ENCODE assay signal across 26 cellular contexts in genomic region chr19:51129716-51130115, GRCh38. TPM values are rescaled to one million over a fixed set of nuclear protein-coding genes. Genes with fewer than 3 reads are reported as not detected.
A peak's percentile ranks its signal among the peaks of the same experiment; 100 is the strongest.
DNase-seq lines count a peak whose midpoint lies in the region; ATAC-seq and TF ChIP-seq lines count a peak whose summit lies in the region.
"Had no signal": no experiment of that assay in that cellular context is flagged by ENCODE, and none has a peak within 500 bp of the region (broad histone marks: within the 10 kb centered on the region; RNA-seq: fewer than 3 reads in every experiment).

No MANE protein-coding gene starts in this region.

- H3K27ac Mint-ChIP-seq in activated CD4-positive, alpha-beta T cell treated with anti-CD3 and anti-CD28 coated beads for 36 hours = peak overlapping the region; percentile 51
- H3K27ac Mint-ChIP-seq in CD14-positive monocyte = peak overlapping the region; percentile 77 to 100 (median 99)
- peak overlapping the region; percentile 97 for H3K27ac Mint-ChIP-seq in dendritic cell treated with granulocyte-macrophage colony-stimulating factor and Interleukin-4, amounts not matched to agents 40 ng/mL and 50 ng/mL, for 4 days
- H3K27ac Mint-ChIP-seq: brain had no signal

- peaks cover 59% of the 10 kb centered on the region for H3K4me1 Mint-ChIP-seq in activated CD4-positive, alpha-beta T cell treated with anti-CD3 and anti-CD28 coated beads for 36 hours
- H3K4me1 Mint-ChIP-seq in CD14-positive monocyte = peaks cover 74% of the 10 kb centered on the region
- H3K4me1 Mint-ChIP-seq in dendritic cell treated with granulocyte-macrophage colony-stimulating factor and Interleukin-4, amounts not matched to agents 40 ng/mL and 50 ng/mL, for 4 days (ENCODE audit: low read depth) = peaks cover 85% of the 10 kb centered on the region
- H3K4me1 Mint-ChIP-seq: brain had no signal

- no peaks in the 10 kb centered on the region for H3K9me3 Mint-ChIP-seq in activated CD4-positive, alpha-beta T cell treated with anti-CD3 and anti-CD28 coated beads for 36 hours (ENCODE audit: low read depth)
- H3K9me3 Mint-ChIP-seq in CD14-positive monocyte = peaks cover 0 to 2% (median 0%) of the 10 kb centered on the region in 7 donors
- no peaks in the 10 kb centered on the region for H3K9me3 Mint-ChIP-seq in dendritic cell treated with granulocyte-macrophage colony-stimulating factor and Interleukin-4, amounts not matched to agents 40 ng/mL and 50 ng/mL, for 4 days
- H3K9me3 Mint-ChIP-seq: brain had no signal

- no peaks in the 10 kb centered on the region for H3K9me3 ChIP-seq in neutrophil
- H3K9me3 ChIP-seq: Caco-2, esophagus squamous epithelium, gastrocnemius medialis, prostate gland had no signal

- peaks cover 50% of the 10 kb centered on the region for H3K36me3 ChIP-seq in neutrophil
- H3K36me3 ChIP-seq: esophagus squamous epithelium, gastrocnemius medialis, prostate gland had no signal

- H3K27me3 ChIP-seq in neutrophil = no peaks in the 10 kb centered on the region
- H3K27me3 ChIP-seq: gastrocnemius medialis had no signal

- H3K36me3 Mint-ChIP-seq in activated CD4-positive, alpha-beta T cell treated with anti-CD3 and anti-CD28 coated beads for 36 hours (ENCODE audit: low read depth) = no peaks in the 10 kb centered on the region
- H3K36me3 Mint-ChIP-seq in CD14-positive monocyte = peaks cover 50 to 69% of the 10 kb centered on the region in 2 donors
- H3K36me3 Mint-ChIP-seq in dendritic cell treated with granulocyte-macrophage colony-stimulating factor and Interleukin-4, amounts not matched to agents 40 ng/mL and 50 ng/mL, for 4 days (ENCODE audit: low read depth) = peaks cover 69% of the 10 kb centered on the region
- H3K36me3 Mint-ChIP-seq: brain had no signal

- no peak overlapping the region for H3K4me3 Mint-ChIP-seq in activated CD4-positive, alpha-beta T cell treated with anti-CD3 and anti-CD28 coated beads for 36 hours
- H3K4me3 Mint-ChIP-seq in CD14-positive monocyte = no peak overlapping the region
- H3K4me3 Mint-ChIP-seq in dendritic cell treated with granulocyte-macrophage colony-stimulating factor and Interleukin-4, amounts not matched to agents 40 ng/mL and 50 ng/mL, for 4 days = peak overlapping the region; percentile 50
- H3K4me3 Mint-ChIP-seq: brain had no signal

- H3K4me1 ChIP-seq in neutrophil (ENCODE audit: control insufficient read depth in 1 of 2, insufficient read depth in 1 of 2, low read depth in 1 of 2, low read length in 1 of 2) = peaks cover 95 to 97% of the 10 kb centered on the region in 2 experiments
- H3K4me1 ChIP-seq: gastrocnemius medialis, prostate gland had no signal

- POLR2A ChIA-PET in activated CD4-positive, alpha-beta T cell treated with anti-CD3 and anti-CD28 coated beads for 36 hours (lab: Charles Lee) = interaction anchor here (0.6 kb wide), 1 partner anchor 17 kb away, joined by 3 read pairs; no protein-coding TSS in a partner anchor

- H3K27ac ChIP-seq in neutrophil = peak overlapping the region; percentile 98
- H3K27ac ChIP-seq: 22Rv1, esophagus squamous epithelium, gastrocnemius medialis, KMS-11, prostate gland, RWPE1 had no signal

- no peak overlapping the region for H3K4me3 ChIP-seq in neutrophil (ENCODE audit: low read depth in 1 of 2, low read length in 1 of 2)
- H3K4me3 ChIP-seq: esophagus squamous epithelium, gastrocnemius medialis, prostate gland had no signal

- no peak for TF ChIP-seq CTCF in CD14-positive monocyte (IDR thresholded peaks at IDR 0.05)
- TF ChIP-seq CTCF in neutrophil (IDR thresholded peaks at IDR 0.05) = no peak

- no peaks in the 10 kb centered on the region for H3K27me3 Mint-ChIP-seq in activated CD4-positive, alpha-beta T cell treated with anti-CD3 and anti-CD28 coated beads for 36 hours
- peaks cover 0 to 1% (median 0%) of the 10 kb centered on the region in 3 donors for H3K27me3 Mint-ChIP-seq in CD14-positive monocyte (ENCODE audit: low read depth in 3 of 3)
- no peaks in the 10 kb centered on the region for H3K27me3 Mint-ChIP-seq in dendritic cell treated with granulocyte-macrophage colony-stimulating factor and Interleukin-4, amounts not matched to agents 40 ng/mL and 50 ng/mL, for 4 days

- no peak for ATAC-seq in activated CD4-positive, alpha-beta T cell treated with anti-CD3 and anti-CD28 coated beads for 36 hours
- ATAC-seq: gastrocnemius medialis had no signal

- no peak for DNase-seq in activated CD4-positive, alpha-beta T cell treated with anti-CD3 and anti-CD28 coated beads for 36 hours
- DNase-seq in activated CD4-positive, alpha-beta T cell treated with anti-CD3 and anti-CD28 coated beads, Interleukin-2, amount 50 U/mL, for 1 hour = no peak
- peak; percentile 33 for DNase-seq in CD14-positive monocyte (ENCODE audit: low spot score)
- no peak for DNase-seq in SHP77 treated with DMSO at 0.1 percent for 48 hours (lab: John Stamatoyannopoulos, UW)
- no peak for DNase-seq in stimulated activated naive CD4-positive, alpha-beta T cell treated with Interleukin-2 at 50 U/mL for 16 hours (lab: John Stamatoyannopoulos, UW)
- DNase-seq in Kasumi-1 (lab: John Stamatoyannopoulos, UW) = no peak
- DNase-seq: activated T-cell treated with anti-CD3 and anti-CD28 coated beads, Interleukin-2, amount 50 U/mL, for 1 hour; Caco-2; esophagus squamous epithelium; gastrocnemius medialis; mesendoderm; NCI-H1092; NCI-H187 treated with DMSO at 0.1 percent for 48 hours; NCI-H2227 treated with DMSO at 0.1 percent for 48 hours; NCI-H774; stimulated activated CD4-positive, alpha-beta T cell treated with anti-CD3 and anti-CD28 coated beads, Interleukin-1b, Interleukin-23, amount 100 ng/mL, for 48 hours had no signal

- intact Hi-C loops in activated CD4-positive, alpha-beta T cell treated with anti-CD3 and anti-CD28 coated beads for 36 hours (cut with DNase I, micrococcal nuclease) = loop anchor here in 1 of 2 experiments (2.0 kb wide), 1 partner anchor 15 kb away; no protein-coding TSS in a partner anchor
- intact Hi-C loops in CD14-positive monocyte (cut with micrococcal nuclease) = no loop called here
- intact Hi-C loops in dendritic cell treated with granulocyte-macrophage colony-stimulating factor and Interleukin-4, amounts not matched to agents 40 ng/mL and 50 ng/mL, for 4 days (cut with micrococcal nuclease) = no loop called here

- CTCF ChIA-PET in activated CD4-positive, alpha-beta T cell treated with anti-CD3 and anti-CD28 coated beads for 36 hours (lab: Charles Lee) = interaction anchor here (0.6 to 1.2 kb wide), 2 partner anchors 9 to 343 kb away, joined by 3 to 4 read pairs; no protein-coding TSS in a partner anchor

RNA-seq across cellular contexts. Expression of gene SIGLEC9, which starts 5.0 kb away (rescaled TPM):
- total RNA-seq in activated CD4-positive, alpha-beta T cell treated with anti-CD3 and anti-CD28 coated beads for 36 hours = under 1 TPM; 0.37 to 0.49 TPM
- polyA plus RNA-seq in CD14-positive monocyte = 100 to 1,000 TPM in 1 of 2 donors, 10 to 100 TPM in 1; 87.5 to 133 TPM
- total RNA-seq: Caco-2 had no signal
- polyA plus RNA-seq: neural cell had no signal

RNA-seq across cellular contexts. Expression of gene SIGLEC7, which starts 12.4 kb away (rescaled TPM):
- not detected for total RNA-seq in activated CD4-positive, alpha-beta T cell treated with anti-CD3 and anti-CD28 coated beads for 36 hours
- 10 to 100 TPM; 71.8 to 93.3 TPM for polyA plus RNA-seq in CD14-positive monocyte
- total RNA-seq: Caco-2, HT1080, prostate gland had no signal
- polyA plus RNA-seq: neural cell had no signal

RNA-seq across cellular contexts. Expression of gene CTU1, which starts 21.5 kb away (rescaled TPM):
- 1 to 10 TPM; 7.2 to 9.1 TPM for total RNA-seq in activated CD4-positive, alpha-beta T cell treated with anti-CD3 and anti-CD28 coated beads for 36 hours
- polyA plus RNA-seq in CD14-positive monocyte = 1 to 10 TPM in 1 of 2 donors, under 1 TPM in 1; 0.75 to 3.0 TPM

RNA-seq across cellular contexts. Expression of gene KLK14, which starts 47.0 kb away (rescaled TPM):
- 1 to 10 TPM in 1 of 2 experiments, under 1 TPM in 1; 0.69 to 1.1 TPM for total RNA-seq in activated CD4-positive, alpha-beta T cell treated with anti-CD3 and anti-CD28 coated beads for 36 hours
- not detected for polyA plus RNA-seq in CD14-positive monocyte
- total RNA-seq: Caco-2, gastrocnemius medialis, HT1080, skeletal muscle tissue had no signal
- polyA plus RNA-seq: neural cell had no signal
